8 cellular contexts compared by ENCODE assay signal in genomic region chr11:122505304-122506006, GRCh38.
DNase-seq lines count a peak whose midpoint lies in the region; ATAC-seq and TF ChIP-seq lines count a peak whose summit lies in the region.

No MANE protein-coding gene starts in this region.

- H3K4me3 ChIP-seq in PC-3 (ENCODE audit: low read length) (no peak overlapping the region), neuronal stem cell (ENCODE audit: low read length in 2 of 2) (no peak overlapping the region), tibial artery (no peak overlapping the region)

- POLR2A ChIA-PET in PC-3 (lab: Charles Lee; ENCODE audit: unreplicated experiment) = interaction anchor here (0.5 kb wide), 1 partner anchor 767 kb away, joined by 3 read pairs; no protein-coding TSS in a partner anchor

- no peak overlapping the region for H3K4me3 Mint-ChIP-seq in activated T-cell treated with anti-CD3 and anti-CD28 coated beads, Interleukin-2, amount 50 U/mL, for 72 hours

- WGBS in neuronal stem cell (ENCODE audit: extremely low coverage in 2 of 2, insufficient read length in 2 of 2, insufficient replicate concordance in 1 of 2), 2 donors = no CpG with 5 or more reads among the region's 8 CpGs

- H3K9me3 Mint-ChIP-seq in activated T-cell treated with anti-CD3 and anti-CD28 coated beads, Interleukin-2, amount 50 U/mL, for 72 hours = no peaks in the 10 kb centered on the region

- CTCF ChIA-PET in PC-3 (lab: Charles Lee) = interaction anchor here (0.5 to 1.8 kb wide), 10 partner anchors 212 to 1298 kb away, joined by 3 to 14 read pairs (median 6); no protein-coding TSS in a partner anchor

- H3K27me3 ChIP-seq in PC-3 (ENCODE audit: low read length) (peaks cover 81% of the 10 kb centered on the region), foreskin keratinocyte (peaks cover 18% of the 10 kb centered on the region), neuronal stem cell (ENCODE audit: control insufficient read depth in 3 of 3, insufficient read depth in 3 of 3, low read depth in 1 of 3, low read length in 3 of 3) (no peaks in the 10 kb centered on the region), tibial artery (no peaks in the 10 kb centered on the region)

- no peak overlapping the region for H3K18ac ChIP-seq in neuronal stem cell (ENCODE audit: low read length)

- H4K8ac ChIP-seq in neuronal stem cell (ENCODE audit: low read depth, low read length) = no peak overlapping the region

- no peaks in the 10 kb centered on the region for H3K4me1 Mint-ChIP-seq in activated T-cell treated with anti-CD3 and anti-CD28 coated beads, Interleukin-2, amount 50 U/mL, for 72 hours (ENCODE audit: low read depth)

- TF ChIP-seq CTCF in PC-3 (conservative IDR thresholded peaks at IDR 0.05; ENCODE audit: low read depth, low read length) = peak; percentile 95
- peak; percentile 92 for TF ChIP-seq CTCF in foreskin keratinocyte (conservative IDR thresholded peaks at IDR 0.05)
- peak; percentile 75 to 92 for TF ChIP-seq CTCF in tibial artery (IDR thresholded peaks at IDR 0.05)

- no TSS peak for BruUV-seq in PC-3 (replicated peaks; lab: Mats Ljungman, UMichigan)

- no peak overlapping the region for H2BK12ac ChIP-seq in neuronal stem cell (ENCODE audit: low read length)

- DNase-seq in C1 segment of cervical spinal cord (lab: John Stamatoyannopoulos, UW) = peak in 13 of 14 donors; percentile 15 to 85 (median 74)
- DNase-seq in GM19238 (ENCODE audit: insufficient read length, low spot score) = peak; percentile 34
- peak; percentile 59 for DNase-seq in HuH-7 (ENCODE audit: low spot score)
- DNase-seq in PC-3 = peak; percentile 92
- DNase-seq in activated T-cell treated with anti-CD3 and anti-CD28 coated beads, Interleukin-2, amount 50 U/mL, for 72 hours = peak; percentile 49 to 69
- peak; percentile 54 to 75 for DNase-seq in foreskin keratinocyte
- peak; percentile 78 for DNase-seq in neuronal stem cell (ENCODE audit: low spot score)
- DNase-seq in tibial artery = peak; percentile 90 to 92

- no peaks in the 10 kb centered on the region for H3K9me2 ChIP-seq in PC-3 (replicated peaks; ENCODE audit: low read length)

- no peaks in the 10 kb centered on the region for H3K79me1 ChIP-seq in neuronal stem cell (ENCODE audit: low read depth, low read length)

- H3K4me2 ChIP-seq in PC-3 (ENCODE audit: low read length) = no peak overlapping the region
- H3K4me2 ChIP-seq in neuronal stem cell (ENCODE audit: insufficient read depth, low read length, poor library complexity, severe bottlenecking) = no peak overlapping the region

- intact Hi-C loops in PC-3 (cut with micrococcal nuclease) = loop anchor here (1.0 to 10.0 kb wide), 6 partner anchors 290 to 1183 kb away; no protein-coding TSS in a partner anchor
- intact Hi-C loops in tibial artery (cut with DNase I; ENCODE audit: low total_unique reads) = loop anchor here (2.0 to 10.0 kb wide), 3 partner anchors 401 to 981 kb away; no protein-coding TSS in a partner anchor

- no peak overlapping the region for H3K27ac Mint-ChIP-seq in activated T-cell treated with anti-CD3 and anti-CD28 coated beads, Interleukin-2, amount 50 U/mL, for 72 hours

- H2BK15ac ChIP-seq in neuronal stem cell (ENCODE audit: low read length) = no peak overlapping the region

- no peak overlapping the region for H3K14ac ChIP-seq in neuronal stem cell (ENCODE audit: low read length)

- H2BK120ac ChIP-seq in neuronal stem cell (ENCODE audit: low read depth, low read length) = no peak overlapping the region

- no peaks in the 10 kb centered on the region for H3K4me1 ChIP-seq in PC-3 (ENCODE audit: insufficient read depth, low read length)
- no peaks in the 10 kb centered on the region for H3K4me1 ChIP-seq in foreskin keratinocyte
- peaks cover 0 to 3% of the 10 kb centered on the region in 2 donors for H3K4me1 ChIP-seq in neuronal stem cell (ENCODE audit: control insufficient read depth in 2 of 2, insufficient read depth in 1 of 2, low read depth in 1 of 2, low read length in 2 of 2)
- H3K4me1 ChIP-seq in tibial artery = peaks cover 0 to 7% (median 3%) of the 10 kb centered on the region in 4 donors

- H3K27ac ChIP-seq in PC-3 (ENCODE audit: low read length) (no peak overlapping the region), foreskin keratinocyte (no peak overlapping the region), neuronal stem cell (replicated peaks; ENCODE audit: low read length) (no peak overlapping the region), tibial artery (peak overlapping the region; percentile 13 to 55)

- H3K4ac ChIP-seq in neuronal stem cell (ENCODE audit: low read length) = no peak overlapping the region

- peaks cover 23% of the 10 kb centered on the region for H3K27me3 Mint-ChIP-seq in activated T-cell treated with anti-CD3 and anti-CD28 coated beads, Interleukin-2, amount 50 U/mL, for 72 hours (ENCODE audit: low read depth)

- no peak overlapping the region for H4K91ac ChIP-seq in neuronal stem cell (ENCODE audit: low read depth, low read length, poor library complexity)

- peak; percentile 100 for ATAC-seq in PC-3
- ATAC-seq in activated T-cell treated with anti-CD3 and anti-CD28 coated beads, Interleukin-2, amount 50 U/mL, for 72 hours (replicated peaks in 1 of 2) = peak; percentile 78 to 79
- ATAC-seq in foreskin keratinocyte = peak; percentile 96

- H3K9me3 ChIP-seq in PC-3 (ENCODE audit: low read length) = no peaks in the 10 kb centered on the region
- H3K9me3 ChIP-seq in neuronal stem cell (replicated peaks in 1 of 2; ENCODE audit: control insufficient read depth in 2 of 2, insufficient read depth in 1 of 2, low read depth in 1 of 2, low read length in 2 of 2) = no peaks in the 10 kb centered on the region
- H3K9me3 ChIP-seq in tibial artery = no peaks in the 10 kb centered on the region

- no peaks in the 10 kb centered on the region for H3K79me2 ChIP-seq in PC-3 (ENCODE audit: low read length)

- no peak overlapping the region for H2BK5ac ChIP-seq in neuronal stem cell (ENCODE audit: low read length)

- no peaks in the 10 kb centered on the region for H3F3A ChIP-seq in PC-3 (ENCODE audit: low read length, unreplicated experiment)

- H2AK5ac ChIP-seq in neuronal stem cell (ENCODE audit: low read depth, low read length) = no peak overlapping the region

- no peaks in the 10 kb centered on the region for H4K20me1 ChIP-seq in PC-3 (ENCODE audit: low read length)

- no peak overlapping the region for H3K23ac ChIP-seq in neuronal stem cell (ENCODE audit: low read depth, low read length, poor library complexity)

- H3K36me3 ChIP-seq in PC-3 (ENCODE audit: low read depth, low read length) (no peaks in the 10 kb centered on the region), neuronal stem cell (replicated peaks in 1 of 2; ENCODE audit: control insufficient read depth in 2 of 2, insufficient read depth in 2 of 2, low read length in 2 of 2) (no peaks in the 10 kb centered on the region), tibial artery (no peaks in the 10 kb centered on the region)

- H3K36me3 Mint-ChIP-seq in activated T-cell treated with anti-CD3 and anti-CD28 coated beads, Interleukin-2, amount 50 U/mL, for 72 hours (ENCODE audit: insufficient read depth in 2 of 2) = no peaks in the 10 kb centered on the region

- H3K9ac ChIP-seq in PC-3 (ENCODE audit: low read length) = no peak overlapping the region
- H3K9ac ChIP-seq in neuronal stem cell (ENCODE audit: low read depth, low read length, poor library complexity) = no peak overlapping the region

- no peak overlapping the region for H2AFZ ChIP-seq in PC-3 (ENCODE audit: low read length)
- H2AFZ ChIP-seq in neuronal stem cell (ENCODE audit: low read length) = peak overlapping the region; percentile 79

Comparison
In these comparisons a context has a peak if more than half of its experiments do, and no peak if none do; other contexts are left out.
1. DNase-seq: peak in every context shown above with its lines; median percentile 92 in PC-3; 91 in tibial artery; 78 in neuronal stem cell; 74 in C1 segment of cervical spinal cord; 64 in foreskin keratinocyte; 59 in HuH-7; 59 in activated T-cell treated with anti-CD3 and anti-CD28 coated beads, Interleukin-2, amount 50 U/mL, for 72 hours; 34 in GM19238.
2. H3K27ac ChIP-seq: peak in tibial artery (2 of 2); none in PC-3 (single experiment), foreskin keratinocyte (single experiment) and neuronal stem cell (single experiment).
3. Peak in every context shown above with its lines, with median percentiles within 50 percentile points of each other: ATAC-seq and CTCF ChIP-seq.